9 cellular contexts compared by ENCODE assay signal in the genomic region with DNA sequence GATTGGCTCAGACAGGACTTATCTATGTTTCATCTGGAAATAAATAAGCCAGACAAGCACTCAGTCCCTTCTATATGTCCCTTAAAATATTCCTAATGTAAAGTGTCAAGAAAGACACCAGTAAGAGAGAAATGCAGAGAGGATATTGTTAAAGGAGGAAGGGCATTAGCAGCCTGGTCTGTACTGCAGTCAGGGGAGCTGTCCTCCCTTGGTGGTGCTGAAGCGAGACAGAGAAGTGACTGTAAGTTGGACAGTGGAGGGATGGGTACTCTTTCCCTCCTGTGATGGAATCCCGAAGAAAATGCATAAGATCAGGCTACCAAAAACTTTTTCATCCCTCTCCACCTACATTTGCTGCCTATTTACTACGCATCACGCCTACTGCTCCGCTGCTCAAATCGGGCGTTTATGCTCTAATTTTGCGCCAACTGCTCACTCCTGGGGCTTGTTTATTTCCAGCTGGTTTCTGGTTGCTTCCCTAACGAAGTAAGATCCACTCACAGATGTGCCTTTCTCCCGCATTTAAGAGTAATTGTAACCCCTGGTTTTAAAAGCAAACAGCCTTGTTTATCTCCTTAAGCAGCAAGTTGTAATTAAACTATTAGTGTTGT. TPM values are rescaled to one million over a fixed set of nuclear protein-coding genes. Genes with fewer than 3 reads are reported as not detected.
DNase-seq lines count a peak whose midpoint lies in the region; ATAC-seq and TF ChIP-seq lines count a peak whose summit lies in the region.
"Had no signal": no experiment of that assay in that cellular context is flagged by ENCODE, and none has a peak within 500 bp of the region (broad histone marks: within the 10 kb centered on the region; RNA-seq: fewer than 3 reads in every experiment).

No MANE protein-coding gene starts in this region.

- peaks cover 33 to 40% of the 10 kb centered on the region in 2 experiments for H3K27me3 ChIP-seq in mesenchymal stem cell (ENCODE audit: control insufficient read depth in 1 of 2, insufficient read depth in 1 of 2, low read length in 2 of 2)

- no peak overlapping the region for H3K27ac ChIP-seq in mesenchymal stem cell (ENCODE audit: low read length, poor library complexity, severe bottlenecking)

- H3K14ac ChIP-seq in mesenchymal stem cell (ENCODE audit: low read length in 2 of 2) = no peak overlapping the region

- H2BK5ac ChIP-seq in mesenchymal stem cell (ENCODE audit: low read depth, low read length, poor library complexity, severe bottlenecking) = no peak overlapping the region

- no peak overlapping the region for H2BK15ac ChIP-seq in mesenchymal stem cell (ENCODE audit: low read depth, poor library complexity, severe bottlenecking)

- no peak overlapping the region for H3K4me2 ChIP-seq in mesenchymal stem cell (ENCODE audit: low read length, poor library complexity, severe bottlenecking)

- H3K4me3 ChIP-seq in cardiac fibroblast (replicated peaks in 1 of 2; ENCODE audit: low read depth in 2 of 2, low read length in 2 of 2) = no peak overlapping the region
- no peak overlapping the region for H3K4me3 ChIP-seq in mesenchymal stem cell (ENCODE audit: insufficient read depth in 1 of 2, low read depth in 1 of 2, low read length in 2 of 2)

- no peak overlapping the region for H3K4ac ChIP-seq in mesenchymal stem cell (ENCODE audit: low read depth in 1 of 2, low read length in 2 of 2)

- no peaks in the 10 kb centered on the region for H3K36me3 ChIP-seq in mesenchymal stem cell (ENCODE audit: control insufficient read depth in 1 of 2, insufficient read depth in 2 of 2, low read depth in 1 of 2, low read length in 2 of 2)

- no peak for TF ChIP-seq CTCF in cardiac fibroblast (IDR thresholded peaks at IDR 0.05; ENCODE audit: low read depth, low read length)

- H2BK12ac ChIP-seq in mesenchymal stem cell (ENCODE audit: low read length in 2 of 2) = no peak overlapping the region

- no peak overlapping the region for H4K91ac ChIP-seq in mesenchymal stem cell (ENCODE audit: low read length)

- H3K9ac ChIP-seq in mesenchymal stem cell (ENCODE audit: low read length) = no peak overlapping the region

- no peak overlapping the region for H4K8ac ChIP-seq in mesenchymal stem cell (ENCODE audit: low read length)

- H3K9me3 ChIP-seq in mesenchymal stem cell (ENCODE audit: control insufficient read depth, low read length) = no peaks in the 10 kb centered on the region

- no peak overlapping the region for H3K23ac ChIP-seq in mesenchymal stem cell (ENCODE audit: low read length in 2 of 2)

- no peak overlapping the region for H2AFZ ChIP-seq in mesenchymal stem cell (ENCODE audit: low read depth, low read length)

- no peak for ATAC-seq in HG02763 (IDR thresholded peaks at IDR 0.05; ENCODE audit: unreplicated experiment)
- ATAC-seq in GM21360 (IDR thresholded peaks at IDR 0.05; ENCODE audit: unreplicated experiment) = no peak
- ATAC-seq: Panc1 had no signal

- DNase-seq in NCI-H2227 (lab: John Stamatoyannopoulos, UW; ENCODE audit: unreplicated experiment) (peak; percentile 15), NCI-H2227 treated with DMSO at 0.1 percent for 48 hours (lab: John Stamatoyannopoulos, UW) (no peak), RKO (ENCODE audit: low spot score) (peak; percentile 55), cardiac fibroblast (ENCODE audit: low read depth in 2 of 2) (peak; percentile 58 to 65), mesenchymal stem cell (peak; percentile 54), DMS79 treated with DMSO at 0.1 percent for 48 hours (lab: John Stamatoyannopoulos, UW) (no peak)

- H2AK5ac ChIP-seq in mesenchymal stem cell (ENCODE audit: low read length, severe bottlenecking) = no peak overlapping the region

- 54% methylated on average over 10 of the region's 10 CpGs for WGBS in mesenchymal stem cell

- no peaks in the 10 kb centered on the region for H3K79me1 ChIP-seq in mesenchymal stem cell (replicated peaks; ENCODE audit: low read length, poor library complexity, severe bottlenecking)

- H3K4me1 ChIP-seq in mesenchymal stem cell (ENCODE audit: control insufficient read depth, insufficient read depth, low read depth, low read length) = peaks cover 6% of the 10 kb centered on the region

- no peak overlapping the region for H2BK120ac ChIP-seq in mesenchymal stem cell (ENCODE audit: low read depth, low read length)

- H3K18ac ChIP-seq in mesenchymal stem cell (ENCODE audit: low read depth in 1 of 2, low read length in 2 of 2) = no peak overlapping the region

RNA-seq across cellular contexts. Expression of gene PHACTR1, which starts 35.2 kb away (rescaled TPM):
- polyA plus RNA-seq in mesenchymal stem cell (2013, experiment 1 of 2) = 7.1 TPM
- polyA plus RNA-seq in mesenchymal stem cell (2013, experiment 2 of 2) = 7.5 TPM

Comparison
In these comparisons a context has a peak if more than half of its experiments do, and no peak if none do; other contexts are left out.
1. DNase-seq: peak in NCI-H2227 (single experiment), RKO (single experiment), cardiac fibroblast (2 of 2) and mesenchymal stem cell (single experiment); none in NCI-H2227 treated with DMSO at 0.1 percent for 48 hours (single experiment) and DMS79 treated with DMSO at 0.1 percent for 48 hours (single experiment).